In the genomic region with DNA sequence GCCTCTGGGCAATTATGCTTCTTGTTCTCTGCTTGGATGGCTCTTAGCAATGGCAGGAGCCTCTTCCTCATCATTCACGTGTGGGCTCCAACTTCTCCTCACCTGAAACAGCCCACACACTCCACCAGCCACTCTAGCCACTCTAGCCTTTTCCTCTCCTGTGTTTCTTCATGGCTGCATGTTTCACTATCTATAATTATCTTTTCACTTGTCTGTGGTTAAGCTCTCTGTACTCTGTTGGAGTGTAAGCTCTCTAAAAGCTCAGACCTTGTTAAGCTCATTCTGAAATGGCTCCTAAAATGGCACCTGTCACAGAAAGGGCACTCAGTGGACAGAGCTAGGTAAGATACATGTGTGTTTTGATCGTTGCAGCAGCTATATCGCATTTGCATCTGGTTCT, we compare ENCODE assay signal across 1 cellular context.
TF ChIP-seq lines count a peak whose summit lies in the region.

No MANE protein-coding gene starts in this region.

TF ChIP-seq in GM12878, 131 proteins besides CTCF, POLR2A, EP300 and RAD21 (continued from another document):
- TF ChIP-seq, protein P1, sequence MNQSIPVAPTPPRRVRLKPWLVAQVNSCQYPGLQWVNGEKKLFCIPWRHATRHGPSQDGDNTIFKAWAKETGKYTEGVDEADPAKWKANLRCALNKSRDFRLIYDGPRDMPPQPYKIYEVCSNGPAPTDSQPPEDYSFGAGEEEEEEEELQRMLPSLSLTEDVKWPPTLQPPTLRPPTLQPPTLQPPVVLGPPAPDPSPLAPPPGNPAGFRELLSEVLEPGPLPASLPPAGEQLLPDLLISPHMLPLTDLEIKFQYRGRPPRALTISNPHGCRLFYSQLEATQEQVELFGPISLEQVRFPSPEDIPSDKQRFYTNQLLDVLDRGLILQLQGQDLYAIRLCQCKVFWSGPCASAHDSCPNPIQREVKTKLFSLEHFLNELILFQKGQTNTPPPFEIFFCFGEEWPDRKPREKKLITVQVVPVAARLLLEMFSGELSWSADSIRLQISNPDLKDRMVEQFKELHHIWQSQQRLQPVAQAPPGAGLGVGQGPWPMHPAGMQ (IDR thresholded peaks at IDR 0.05; ENCODE audit: borderline replicate concordance) = no peak
- TF ChIP-seq STAT1 (conservative IDR thresholded peaks at IDR 0.05) (no peak), IKZF2 (IDR thresholded peaks at IDR 0.05) (peak in 1 of 2 experiments; percentile 59; a peak in 1 of 4 replicates), ZNF207 (IDR thresholded peaks at IDR 0.05; ENCODE audit: borderline replicate concordance) (no peak), POLR2AphosphoS2 (IDR thresholded peaks at IDR 0.05; ENCODE audit: low read depth, low read length) (no peak), ATF7 (IDR thresholded peaks at IDR 0.05; ENCODE audit: low read depth) (no peak), YY1 (IDR thresholded peaks at IDR 0.05; ENCODE audit: low read depth, low read length) (peak; percentile 67), RUNX3 (IDR thresholded peaks at IDR 0.05; ENCODE audit: low read length) (peak; percentile 85), EED (IDR thresholded peaks at IDR 0.05; ENCODE audit: low read depth) (peak; percentile 45; the same call in 1 of the 2 replicates), BRCA1 (IDR thresholded peaks at IDR 0.05; ENCODE audit: low read depth, low read length) (no peak), CBX5 (IDR thresholded peaks at IDR 0.05; ENCODE audit: low read depth) (0 out of 2 replicates have a peak, but pooled peaks have one; percentile 63), STAT3 (IDR thresholded peaks at IDR 0.05; ENCODE audit: low read depth, low read length) (no peak), TAF1 (IDR thresholded peaks at IDR 0.05; ENCODE audit: borderline replicate concordance, low read depth, low read length) (no peak), MEF2B (IDR thresholded peaks at IDR 0.05; ENCODE audit: partially characterized antibody, poor library complexity, severe bottlenecking) (peak; percentile 16), CHD1 (IDR thresholded peaks at IDR 0.05; ENCODE audit: low read depth, low read length) (no peak), MTA2 (IDR thresholded peaks at IDR 0.05; ENCODE audit: low read depth) (no peak), BHLHE40 (IDR thresholded peaks at IDR 0.05; ENCODE audit: borderline replicate concordance in 1 of 2, low read depth in 2 of 2, low read length in 1 of 2) (peak; percentile 43 to 52; a peak in 1 of 4 replicates), MEF2A (IDR thresholded peaks at IDR 0.05; ENCODE audit: insufficient read depth, low read depth, low read length) (no peak), NR2C1 (IDR thresholded peaks at IDR 0.05) (no peak), NBN (IDR thresholded peaks at IDR 0.05) (no peak), CHD2 (IDR thresholded peaks at IDR 0.05; ENCODE audit: borderline replicate concordance, low read depth, low read length) (no peak), IRF4 (IDR thresholded peaks at IDR 0.05; ENCODE audit: low read depth, low read length) (no peak), CREB1 (IDR thresholded peaks at IDR 0.05; ENCODE audit: low read depth) (0 out of 2 replicates have a peak, but pooled peaks have one; percentile 20), ASH2L (IDR thresholded peaks at IDR 0.05; ENCODE audit: borderline replicate concordance, low read depth) (no peak), POLR2AphosphoS5 (IDR thresholded peaks at IDR 0.05; ENCODE audit: low read length) (no peak), ZNF622 (IDR thresholded peaks at IDR 0.05) (no peak), RBBP5 (conservative IDR thresholded peaks at IDR 0.05) (no peak), SMARCA5 (IDR thresholded peaks at IDR 0.05) (no peak), SPI1 (IDR thresholded peaks at IDR 0.05; ENCODE audit: borderline replicate concordance, insufficient read depth, low read depth, low read length) (no peak), NFXL1 (IDR thresholded peaks at IDR 0.05; ENCODE audit: borderline replicate concordance) (no peak)
- TF ChIP-seq, protein P2, sequence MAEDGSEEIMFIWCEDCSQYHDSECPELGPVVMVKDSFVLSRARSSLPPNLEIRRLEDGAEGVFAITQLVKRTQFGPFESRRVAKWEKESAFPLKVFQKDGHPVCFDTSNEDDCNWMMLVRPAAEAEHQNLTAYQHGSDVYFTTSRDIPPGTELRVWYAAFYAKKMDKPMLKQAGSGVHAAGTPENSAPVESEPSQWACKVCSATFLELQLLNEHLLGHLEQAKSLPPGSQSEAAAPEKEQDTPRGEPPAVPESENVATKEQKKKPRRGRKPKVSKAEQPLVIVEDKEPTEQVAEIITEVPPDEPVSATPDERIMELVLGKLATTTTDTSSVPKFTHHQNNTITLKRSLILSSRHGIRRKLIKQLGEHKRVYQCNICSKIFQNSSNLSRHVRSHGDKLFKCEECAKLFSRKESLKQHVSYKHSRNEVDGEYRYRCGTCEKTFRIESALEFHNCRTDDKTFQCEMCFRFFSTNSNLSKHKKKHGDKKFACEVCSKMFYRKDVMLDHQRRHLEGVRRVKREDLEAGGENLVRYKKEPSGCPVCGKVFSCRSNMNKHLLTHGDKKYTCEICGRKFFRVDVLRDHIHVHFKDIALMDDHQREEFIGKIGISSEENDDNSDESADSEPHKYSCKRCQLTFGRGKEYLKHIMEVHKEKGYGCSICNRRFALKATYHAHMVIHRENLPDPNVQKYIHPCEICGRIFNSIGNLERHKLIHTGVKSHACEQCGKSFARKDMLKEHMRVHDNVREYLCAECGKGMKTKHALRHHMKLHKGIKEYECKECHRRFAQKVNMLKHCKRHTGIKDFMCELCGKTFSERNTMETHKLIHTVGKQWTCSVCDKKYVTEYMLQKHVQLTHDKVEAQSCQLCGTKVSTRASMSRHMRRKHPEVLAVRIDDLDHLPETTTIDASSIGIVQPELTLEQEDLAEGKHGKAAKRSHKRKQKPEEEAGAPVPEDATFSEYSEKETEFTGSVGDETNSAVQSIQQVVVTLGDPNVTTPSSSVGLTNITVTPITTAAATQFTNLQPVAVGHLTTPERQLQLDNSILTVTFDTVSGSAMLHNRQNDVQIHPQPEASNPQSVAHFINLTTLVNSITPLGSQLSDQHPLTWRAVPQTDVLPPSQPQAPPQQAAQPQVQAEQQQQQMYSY (CRISPR knock-in tag; IDR thresholded peaks at IDR 0.05) = no peak
- TF ChIP-seq, protein P3, sequence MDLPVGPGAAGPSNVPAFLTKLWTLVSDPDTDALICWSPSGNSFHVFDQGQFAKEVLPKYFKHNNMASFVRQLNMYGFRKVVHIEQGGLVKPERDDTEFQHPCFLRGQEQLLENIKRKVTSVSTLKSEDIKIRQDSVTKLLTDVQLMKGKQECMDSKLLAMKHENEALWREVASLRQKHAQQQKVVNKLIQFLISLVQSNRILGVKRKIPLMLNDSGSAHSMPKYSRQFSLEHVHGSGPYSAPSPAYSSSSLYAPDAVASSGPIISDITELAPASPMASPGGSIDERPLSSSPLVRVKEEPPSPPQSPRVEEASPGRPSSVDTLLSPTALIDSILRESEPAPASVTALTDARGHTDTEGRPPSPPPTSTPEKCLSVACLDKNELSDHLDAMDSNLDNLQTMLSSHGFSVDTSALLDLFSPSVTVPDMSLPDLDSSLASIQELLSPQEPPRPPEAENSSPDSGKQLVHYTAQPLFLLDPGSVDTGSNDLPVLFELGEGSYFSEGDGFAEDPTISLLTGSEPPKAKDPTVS (IDR thresholded peaks at IDR 0.05; ENCODE audit: low read depth, low read length) = no peak
- TF ChIP-seq, protein P4, sequence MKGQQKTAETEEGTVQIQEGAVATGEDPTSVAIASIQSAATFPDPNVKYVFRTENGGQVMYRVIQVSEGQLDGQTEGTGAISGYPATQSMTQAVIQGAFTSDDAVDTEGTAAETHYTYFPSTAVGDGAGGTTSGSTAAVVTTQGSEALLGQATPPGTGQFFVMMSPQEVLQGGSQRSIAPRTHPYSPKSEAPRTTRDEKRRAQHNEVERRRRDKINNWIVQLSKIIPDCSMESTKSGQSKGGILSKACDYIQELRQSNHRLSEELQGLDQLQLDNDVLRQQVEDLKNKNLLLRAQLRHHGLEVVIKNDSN (IDR thresholded peaks at IDR 0.05; ENCODE audit: borderline replicate concordance, extremely low read length, insufficient read depth, low read depth, low read length) = no peak
- TF ChIP-seq, protein P5, sequence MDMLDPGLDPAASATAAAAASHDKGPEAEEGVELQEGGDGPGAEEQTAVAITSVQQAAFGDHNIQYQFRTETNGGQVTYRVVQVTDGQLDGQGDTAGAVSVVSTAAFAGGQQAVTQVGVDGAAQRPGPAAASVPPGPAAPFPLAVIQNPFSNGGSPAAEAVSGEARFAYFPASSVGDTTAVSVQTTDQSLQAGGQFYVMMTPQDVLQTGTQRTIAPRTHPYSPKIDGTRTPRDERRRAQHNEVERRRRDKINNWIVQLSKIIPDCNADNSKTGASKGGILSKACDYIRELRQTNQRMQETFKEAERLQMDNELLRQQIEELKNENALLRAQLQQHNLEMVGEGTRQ (IDR thresholded peaks at IDR 0.05; ENCODE audit: borderline replicate concordance, low read depth, low read length) = no peak
- TF ChIP-seq, protein P6, sequence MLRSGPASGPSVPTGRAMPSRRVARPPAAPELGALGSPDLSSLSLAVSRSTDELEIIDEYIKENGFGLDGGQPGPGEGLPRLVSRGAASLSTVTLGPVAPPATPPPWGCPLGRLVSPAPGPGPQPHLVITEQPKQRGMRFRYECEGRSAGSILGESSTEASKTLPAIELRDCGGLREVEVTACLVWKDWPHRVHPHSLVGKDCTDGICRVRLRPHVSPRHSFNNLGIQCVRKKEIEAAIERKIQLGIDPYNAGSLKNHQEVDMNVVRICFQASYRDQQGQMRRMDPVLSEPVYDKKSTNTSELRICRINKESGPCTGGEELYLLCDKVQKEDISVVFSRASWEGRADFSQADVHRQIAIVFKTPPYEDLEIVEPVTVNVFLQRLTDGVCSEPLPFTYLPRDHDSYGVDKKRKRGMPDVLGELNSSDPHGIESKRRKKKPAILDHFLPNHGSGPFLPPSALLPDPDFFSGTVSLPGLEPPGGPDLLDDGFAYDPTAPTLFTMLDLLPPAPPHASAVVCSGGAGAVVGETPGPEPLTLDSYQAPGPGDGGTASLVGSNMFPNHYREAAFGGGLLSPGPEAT (IDR thresholded peaks at IDR 0.05; ENCODE audit: low read depth) = no peak
- TF ChIP-seq, protein P7, sequence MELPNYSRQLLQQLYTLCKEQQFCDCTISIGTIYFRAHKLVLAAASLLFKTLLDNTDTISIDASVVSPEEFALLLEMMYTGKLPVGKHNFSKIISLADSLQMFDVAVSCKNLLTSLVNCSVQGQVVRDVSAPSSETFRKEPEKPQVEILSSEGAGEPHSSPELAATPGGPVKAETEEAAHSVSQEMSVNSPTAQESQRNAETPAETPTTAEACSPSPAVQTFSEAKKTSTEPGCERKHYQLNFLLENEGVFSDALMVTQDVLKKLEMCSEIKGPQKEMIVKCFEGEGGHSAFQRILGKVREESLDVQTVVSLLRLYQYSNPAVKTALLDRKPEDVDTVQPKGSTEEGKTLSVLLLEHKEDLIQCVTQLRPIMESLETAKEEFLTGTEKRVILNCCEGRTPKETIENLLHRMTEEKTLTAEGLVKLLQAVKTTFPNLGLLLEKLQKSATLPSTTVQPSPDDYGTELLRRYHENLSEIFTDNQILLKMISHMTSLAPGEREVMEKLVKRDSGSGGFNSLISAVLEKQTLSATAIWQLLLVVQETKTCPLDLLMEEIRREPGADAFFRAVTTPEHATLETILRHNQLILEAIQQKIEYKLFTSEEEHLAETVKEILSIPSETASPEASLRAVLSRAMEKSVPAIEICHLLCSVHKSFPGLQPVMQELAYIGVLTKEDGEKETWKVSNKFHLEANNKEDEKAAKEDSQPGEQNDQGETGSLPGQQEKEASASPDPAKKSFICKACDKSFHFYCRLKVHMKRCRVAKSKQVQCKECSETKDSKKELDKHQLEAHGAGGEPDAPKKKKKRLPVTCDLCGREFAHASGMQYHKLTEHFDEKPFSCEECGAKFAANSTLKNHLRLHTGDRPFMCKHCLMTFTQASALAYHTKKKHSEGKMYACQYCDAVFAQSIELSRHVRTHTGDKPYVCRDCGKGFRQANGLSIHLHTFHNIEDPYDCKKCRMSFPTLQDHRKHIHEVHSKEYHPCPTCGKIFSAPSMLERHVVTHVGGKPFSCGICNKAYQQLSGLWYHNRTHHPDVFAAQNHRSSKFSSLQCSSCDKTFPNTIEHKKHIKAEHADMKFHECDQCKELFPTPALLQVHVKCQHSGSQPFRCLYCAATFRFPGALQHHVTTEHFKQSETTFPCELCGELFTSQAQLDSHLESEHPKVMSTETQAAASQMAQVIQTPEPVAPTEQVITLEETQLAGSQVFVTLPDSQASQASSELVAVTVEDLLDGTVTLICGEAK (IDR thresholded peaks at IDR 0.05; ENCODE audit: borderline replicate concordance) = no peak
- TF ChIP-seq, protein P8, sequence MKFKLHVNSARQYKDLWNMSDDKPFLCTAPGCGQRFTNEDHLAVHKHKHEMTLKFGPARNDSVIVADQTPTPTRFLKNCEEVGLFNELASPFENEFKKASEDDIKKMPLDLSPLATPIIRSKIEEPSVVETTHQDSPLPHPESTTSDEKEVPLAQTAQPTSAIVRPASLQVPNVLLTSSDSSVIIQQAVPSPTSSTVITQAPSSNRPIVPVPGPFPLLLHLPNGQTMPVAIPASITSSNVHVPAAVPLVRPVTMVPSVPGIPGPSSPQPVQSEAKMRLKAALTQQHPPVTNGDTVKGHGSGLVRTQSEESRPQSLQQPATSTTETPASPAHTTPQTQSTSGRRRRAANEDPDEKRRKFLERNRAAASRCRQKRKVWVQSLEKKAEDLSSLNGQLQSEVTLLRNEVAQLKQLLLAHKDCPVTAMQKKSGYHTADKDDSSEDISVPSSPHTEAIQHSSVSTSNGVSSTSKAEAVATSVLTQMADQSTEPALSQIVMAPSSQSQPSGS (IDR thresholded peaks at IDR 0.05; ENCODE audit: low read length) = no peak
